ENCODE assay signal across 8 cellular contexts in the genomic region with DNA sequence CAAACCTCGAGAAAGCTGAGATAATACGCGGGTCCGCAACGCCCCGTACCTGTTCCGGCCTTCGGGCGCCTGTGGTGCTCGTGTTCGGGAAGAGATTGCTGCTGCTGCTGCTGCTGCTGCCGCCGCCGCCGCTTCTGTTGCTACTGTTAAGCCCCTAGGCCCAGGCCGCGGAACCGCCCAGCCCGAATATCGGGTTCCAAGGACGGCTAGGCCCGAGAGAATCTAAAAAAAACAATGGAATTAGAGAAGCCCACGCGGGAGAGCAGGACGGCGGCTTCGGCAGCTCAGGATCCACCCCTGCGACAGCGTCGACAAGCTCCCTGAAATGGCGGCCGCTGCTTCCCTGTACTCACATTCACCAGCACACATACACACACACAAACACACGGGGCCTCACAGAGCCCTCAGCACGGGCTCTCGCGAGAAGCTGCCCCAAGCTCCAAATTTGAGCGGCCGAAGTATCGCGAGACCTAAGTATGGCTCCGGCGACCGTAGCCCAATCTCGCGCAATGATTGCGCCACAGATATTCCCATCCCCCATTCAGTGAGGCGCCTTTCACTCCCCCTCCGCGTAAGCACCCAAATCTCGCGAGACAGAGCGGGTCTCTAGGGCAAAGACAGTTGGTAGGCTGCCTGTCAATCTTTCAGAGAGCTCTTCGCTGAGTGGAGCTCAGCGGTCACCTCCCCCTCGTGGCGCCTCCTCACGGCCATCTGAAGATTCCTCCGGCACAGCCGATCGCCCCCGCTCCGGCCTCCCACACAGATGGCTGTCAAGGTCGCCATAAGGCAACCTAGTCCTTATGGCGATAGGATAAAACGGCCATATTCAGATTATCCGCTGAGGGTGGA. TPM values are rescaled to one million over a fixed set of nuclear protein-coding genes. Genes with fewer than 3 reads are reported as not detected.
DNase-seq lines count a peak whose midpoint lies in the region; ATAC-seq lines count a peak whose summit lies in the region.

A gene (minus strand): TSS at position 369 of the 849 bp plus-strand sequence. CDS start 1,386 bp downstream, outside the sequence.

- ATAC-seq in GM19372 (IDR thresholded peaks at IDR 0.05; ENCODE audit: low read depth, unreplicated experiment) (peak; percentile 87), HG03558 (IDR thresholded peaks at IDR 0.05; ENCODE audit: extremely low read depth, unreplicated experiment) (peak; percentile 81), left lobe of liver (peak; percentile 88)

- DNase-seq in CD1c-positive myeloid dendritic cell (ENCODE audit: extremely low spot score) (peak; percentile 100), NCI-H748 treated with DMSO at 0.1 percent for 48 hours (lab: John Stamatoyannopoulos, UW) (peak; percentile 98), dedifferentiated amniotic fluid mesenchymal stem cell (ENCODE audit: extremely low spot score) (peak; percentile 100), left lobe of liver (ENCODE audit: low spot score) (peak; percentile 100)
- DNase-seq in activated CD4-positive, alpha-beta T cell treated with anti-CD3 and anti-CD28 coated beads, Interleukin-2, amount 50 U/mL, for 24 hours (ENCODE audit: low read depth in 1 of 2, low spot score in 1 of 2), result peak; percentile 97 to 100
- peak; percentile 100 for DNase-seq in stimulated activated CD4-positive, alpha-beta T cell treated with anti-CD3 and anti-CD28 coated beads, Interleukin-2, amount 100 ng/mL, for 4 hours (ENCODE audit: low read depth)

RNA-seq across cellular contexts. Expression of the gene that starts here (rescaled TPM):
- 102 TPM for total RNA-seq in left lobe of liver

Comparison
In these comparisons a context has a peak if more than half of its experiments do, and no peak if none do; other contexts are left out.
1. Peak in every context shown above with its lines: DNase-seq and ATAC-seq.